Comparison of ENCODE assay signal across 26 cellular contexts in the genomic region with DNA sequence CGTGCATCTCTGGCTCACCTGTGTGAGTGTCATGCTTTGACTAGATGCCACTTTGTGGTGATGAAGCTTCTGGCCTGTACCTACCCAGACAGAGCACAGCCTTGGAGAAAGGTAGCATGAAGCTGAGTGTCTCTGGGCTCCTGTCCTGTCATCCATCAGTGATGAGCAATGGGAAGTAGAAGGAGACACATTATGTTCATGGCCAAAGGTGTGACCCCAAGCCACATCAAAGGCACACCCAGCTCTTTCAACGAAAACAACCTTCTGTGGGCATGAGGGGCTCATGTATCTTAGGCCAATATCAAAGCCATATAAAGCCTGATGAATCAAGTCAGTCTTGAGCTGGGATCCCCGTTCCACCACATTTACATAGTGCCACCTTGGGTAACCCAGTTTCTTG. TPM values are rescaled to one million over a fixed set of nuclear protein-coding genes. Genes with fewer than 3 reads are reported as not detected.
"Had no signal": no experiment of that assay in that cellular context is flagged by ENCODE, and none has a peak within 500 bp of the region (broad histone marks: within the 10 kb centered on the region; RNA-seq: fewer than 3 reads in every experiment).

No MANE protein-coding gene starts in this region.

- H3K27ac Mint-ChIP-seq: endodermal cell; memory B cell; mesothelial cell of epicardium; natural killer cell treated with Interleukin-12 subunit alpha and Interleukin-12 subunit beta and Interleukin-15 and Interleukin-18, amount 100 ng/mL, for 72 hours; stimulated activated memory B cell treated with anti-CD40 and anti-IgM and Interleukin-4, amounts not matched to agents 10 μg/mL and 1 μg/mL and 100 μg/mL, for 72 hours had no signal

- H3K36me3 ChIP-seq: left ventricle myocardium inferior, lower lobe of right lung, right lobe of liver, stomach, thoracic aorta, transverse colon had no signal

- H3K4me3 Mint-ChIP-seq: memory B cell; stimulated activated memory B cell treated with anti-CD40 and anti-IgM and Interleukin-4, amounts not matched to agents 10 μg/mL and 1 μg/mL and 100 μg/mL, for 72 hours had no signal

- H3K4me3 ChIP-seq: coronary artery, left ventricle myocardium inferior, lower lobe of right lung, psoas muscle, right lobe of liver, thoracic aorta, transverse colon had no signal

- DNase-seq: effector CD4-positive, alpha-beta T cell; endodermal cell; erythroblast; foreskin keratinocyte; kidney; left cardiac atrium; left ventricle myocardium inferior; lower lobe of right lung; occipital lobe; psoas muscle; retina; right lobe of liver; stimulated activated CD4-positive, alpha-beta T cell treated with anti-CD3 and anti-CD28 coated beads, Interleukin-4, amount 100 ng/mL, for 24 hours; stomach; substantia nigra; transverse colon had no signal

- FAIRE-seq: endothelial cell of umbilical vein, kidney had no signal

- H3K9me3 ChIP-seq: lower lobe of right lung, psoas muscle, right lobe of liver, stomach, thoracic aorta, transverse colon had no signal

- H2AFZ ChIP-seq: parathyroid adenoma had no signal

- H3K79me2 ChIP-seq: parathyroid adenoma had no signal

- H3K4me1 ChIP-seq: foreskin keratinocyte, psoas muscle had no signal

- H3K4me1 Mint-ChIP-seq: memory B cell had no signal

- H3K9me3 Mint-ChIP-seq: endodermal cell; natural killer cell treated with Interleukin-12 subunit alpha and Interleukin-12 subunit beta and Interleukin-15 and Interleukin-18, amount 100 ng/mL, for 72 hours had no signal

- H3K36me3 Mint-ChIP-seq: memory B cell; mesothelial cell of epicardium; natural killer cell treated with Interleukin-12 subunit alpha and Interleukin-12 subunit beta and Interleukin-15 and Interleukin-18, amount 100 ng/mL, for 72 hours; stimulated activated memory B cell treated with anti-CD40 and anti-IgM and Interleukin-4, amounts not matched to agents 10 μg/mL and 1 μg/mL and 100 μg/mL, for 72 hours had no signal

- H3K9ac ChIP-seq: parathyroid adenoma had no signal

- H3K27ac ChIP-seq: coronary artery, foreskin keratinocyte, left ventricle myocardium inferior, lower lobe of right lung, parathyroid adenoma, psoas muscle, right lobe of liver, thoracic aorta, transverse colon had no signal

RNA-seq across cellular contexts. Expression of a gene that starts 1.0 kb away (rescaled TPM):
- total RNA-seq: dermis microvascular lymphatic vessel endothelial cell, endothelial cell of umbilical vein, myocyte had no signal
